8 cellular contexts compared by ENCODE assay signal in the genomic region with DNA sequence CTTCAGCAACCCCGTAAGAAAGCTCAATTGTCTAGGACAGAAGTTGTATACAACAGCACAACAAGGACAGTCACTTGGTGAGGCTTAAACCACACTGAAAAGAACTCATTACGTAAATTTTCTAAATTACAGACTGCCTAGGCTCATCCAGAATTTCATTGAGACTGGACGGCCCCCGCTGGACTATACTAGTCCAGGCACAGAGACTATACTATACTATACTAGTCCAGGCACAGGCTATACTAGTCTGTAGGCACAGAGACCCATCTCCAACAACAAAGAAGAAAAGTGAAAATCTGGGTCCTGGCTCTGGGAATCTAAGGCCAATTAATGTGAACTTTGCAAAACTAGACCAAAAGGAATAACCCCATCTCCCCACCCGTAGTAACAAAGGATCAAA. TPM values are rescaled to one million over a fixed set of nuclear protein-coding genes. Genes with fewer than 3 reads are reported as not detected.
A peak's percentile ranks its signal among the peaks of the same experiment; 100 is the strongest.
DNase-seq lines count a peak whose midpoint lies in the region; ATAC-seq lines count a peak whose summit lies in the region.

No MANE protein-coding gene starts in this region.

- H3K27me3 ChIP-seq in layer of hippocampus (ENCODE audit: control insufficient read depth, insufficient read depth, low read length) (no peaks in the 10 kb centered on the region), thymus (ENCODE audit: control insufficient read depth, insufficient read depth) (no peaks in the 10 kb centered on the region)

- DNase-seq in T-helper 2 cell treated with Interferon-gamma antibody and Interleukin-4, amounts not matched to agents 5 μg/mL and 100 μg/mL, for 36 hours (ENCODE audit: low spot score): no peak
- DNase-seq in T-helper 2 cell: no peak
- no peak for DNase-seq in activated naive CD8-positive, alpha-beta T cell treated with anti-CD3 and anti-CD28 coated beads, Interleukin-2, amount 10 ng/mL, durations not matched to agents 7 days and 5 days
- DNase-seq in NCI-H1105 (lab: John Stamatoyannopoulos, UW): no peak
- DNase-seq in 8988T: no peak

- H3K27me3 Mint-ChIP-seq in T-helper 2 cell treated with Interferon-gamma antibody and Interleukin-4, amounts not matched to agents 5 μg/mL and 100 μg/mL, for 36 hours (ENCODE audit: low read depth): no peaks in the 10 kb centered on the region
- H3K27me3 Mint-ChIP-seq in activated naive CD8-positive, alpha-beta T cell treated with anti-CD3 and anti-CD28 coated beads, Interleukin-2, amount 10 ng/mL, durations not matched to agents 7 days and 5 days: no peaks in the 10 kb centered on the region

- POLR2A ChIA-PET in activated naive CD8-positive, alpha-beta T cell treated with anti-CD3 and anti-CD28 coated beads, Interleukin-2, amount 10 ng/mL, durations not matched to agents 7 days and 5 days (lab: Charles Lee): interaction anchor here (1.0 to 1.1 kb wide), 3 partner anchors 13 to 666 kb away, joined by 4 to 5 read pairs (median 4); no protein-coding TSS in a partner anchor

- peak overlapping the region; percentile 96 for H3K4me3 Mint-ChIP-seq in T-helper 2 cell treated with Interferon-gamma antibody and Interleukin-4, amounts not matched to agents 5 μg/mL and 100 μg/mL, for 36 hours
- H3K4me3 Mint-ChIP-seq in activated naive CD8-positive, alpha-beta T cell treated with anti-CD3 and anti-CD28 coated beads, Interleukin-2, amount 10 ng/mL, durations not matched to agents 7 days and 5 days: peak overlapping the region; percentile 97

- H3K9me3 Mint-ChIP-seq in T-helper 2 cell treated with Interferon-gamma antibody and Interleukin-4, amounts not matched to agents 5 μg/mL and 100 μg/mL, for 36 hours: peaks cover 55% of the 10 kb centered on the region
- peaks cover 24% of the 10 kb centered on the region for H3K9me3 Mint-ChIP-seq in activated naive CD8-positive, alpha-beta T cell treated with anti-CD3 and anti-CD28 coated beads, Interleukin-2, amount 10 ng/mL, durations not matched to agents 7 days and 5 days

- peaks cover 34% of the 10 kb centered on the region for H3K36me3 ChIP-seq in thymus (ENCODE audit: control insufficient read depth, insufficient read depth)

- peaks cover 7% of the 10 kb centered on the region for H3K9me3 ChIP-seq in thymus (ENCODE audit: control insufficient read depth)

- peaks cover 15% of the 10 kb centered on the region for H3K4me1 Mint-ChIP-seq in T-helper 2 cell treated with Interferon-gamma antibody and Interleukin-4, amounts not matched to agents 5 μg/mL and 100 μg/mL, for 36 hours (ENCODE audit: low read depth)
- H3K4me1 Mint-ChIP-seq in activated naive CD8-positive, alpha-beta T cell treated with anti-CD3 and anti-CD28 coated beads, Interleukin-2, amount 10 ng/mL, durations not matched to agents 7 days and 5 days: peaks cover 16% of the 10 kb centered on the region

- H3K36me3 Mint-ChIP-seq in T-helper 2 cell treated with Interferon-gamma antibody and Interleukin-4, amounts not matched to agents 5 μg/mL and 100 μg/mL, for 36 hours (ENCODE audit: low read depth): peaks cover 45% of the 10 kb centered on the region
- H3K36me3 Mint-ChIP-seq in activated naive CD8-positive, alpha-beta T cell treated with anti-CD3 and anti-CD28 coated beads, Interleukin-2, amount 10 ng/mL, durations not matched to agents 7 days and 5 days: peaks cover 46% of the 10 kb centered on the region

- no peak for ATAC-seq in activated naive CD8-positive, alpha-beta T cell treated with anti-CD3 and anti-CD28 coated beads, Interleukin-2, amount 10 ng/mL, durations not matched to agents 7 days and 5 days (ENCODE audit: low read depth)
- ATAC-seq in GM21737 (IDR thresholded peaks at IDR 0.05; ENCODE audit: unreplicated experiment): no peak

- H3K4me3 ChIP-seq in thymus (ENCODE audit: low read length): peak overlapping the region; percentile 58

- H3K27ac Mint-ChIP-seq in T-helper 2 cell treated with Interferon-gamma antibody and Interleukin-4, amounts not matched to agents 5 μg/mL and 100 μg/mL, for 36 hours: peak overlapping the region; percentile 89
- peak overlapping the region; percentile 94 for H3K27ac Mint-ChIP-seq in activated naive CD8-positive, alpha-beta T cell treated with anti-CD3 and anti-CD28 coated beads, Interleukin-2, amount 10 ng/mL, durations not matched to agents 7 days and 5 days

- H3K4me1 ChIP-seq in thymus (ENCODE audit: control insufficient read depth, insufficient read depth, low read length): peaks cover 11% of the 10 kb centered on the region

- 36% methylated on average over 5 of the region's 5 CpGs for WGBS in thymus

- H3K27ac ChIP-seq in layer of hippocampus (ENCODE audit: low read depth, low read length) (peak overlapping the region; percentile 57), thymus (ENCODE audit: low read depth) (peak overlapping the region; percentile 86)

RNA-seq across cellular contexts. Expression of a gene that starts 0.7 kb away (rescaled TPM):
- 10 to 100 TPM; 17.8 to 19.7 TPM for total RNA-seq in activated naive CD8-positive, alpha-beta T cell treated with anti-CD3 and anti-CD28 coated beads, Interleukin-2, amount 10 ng/mL, durations not matched to agents 7 days and 5 days
- 8.4 TPM for polyA plus RNA-seq in thymus

RNA-seq across cellular contexts. Expression of a gene that starts 38.8 kb away (rescaled TPM):
- 10 to 100 TPM in 1 of 2 experiments, 1 to 10 TPM in 1; 9.8 to 10.4 TPM for total RNA-seq in activated naive CD8-positive, alpha-beta T cell treated with anti-CD3 and anti-CD28 coated beads, Interleukin-2, amount 10 ng/mL, durations not matched to agents 7 days and 5 days
- 6.1 TPM for polyA plus RNA-seq in thymus

RNA-seq across cellular contexts. Expression of a gene that starts 51.7 kb away (rescaled TPM):
- not detected for total RNA-seq in activated naive CD8-positive, alpha-beta T cell treated with anti-CD3 and anti-CD28 coated beads, Interleukin-2, amount 10 ng/mL, durations not matched to agents 7 days and 5 days
- 0.14 TPM for polyA plus RNA-seq in thymus
